ENCODE assay signal across 1 cellular context in the genomic region with DNA sequence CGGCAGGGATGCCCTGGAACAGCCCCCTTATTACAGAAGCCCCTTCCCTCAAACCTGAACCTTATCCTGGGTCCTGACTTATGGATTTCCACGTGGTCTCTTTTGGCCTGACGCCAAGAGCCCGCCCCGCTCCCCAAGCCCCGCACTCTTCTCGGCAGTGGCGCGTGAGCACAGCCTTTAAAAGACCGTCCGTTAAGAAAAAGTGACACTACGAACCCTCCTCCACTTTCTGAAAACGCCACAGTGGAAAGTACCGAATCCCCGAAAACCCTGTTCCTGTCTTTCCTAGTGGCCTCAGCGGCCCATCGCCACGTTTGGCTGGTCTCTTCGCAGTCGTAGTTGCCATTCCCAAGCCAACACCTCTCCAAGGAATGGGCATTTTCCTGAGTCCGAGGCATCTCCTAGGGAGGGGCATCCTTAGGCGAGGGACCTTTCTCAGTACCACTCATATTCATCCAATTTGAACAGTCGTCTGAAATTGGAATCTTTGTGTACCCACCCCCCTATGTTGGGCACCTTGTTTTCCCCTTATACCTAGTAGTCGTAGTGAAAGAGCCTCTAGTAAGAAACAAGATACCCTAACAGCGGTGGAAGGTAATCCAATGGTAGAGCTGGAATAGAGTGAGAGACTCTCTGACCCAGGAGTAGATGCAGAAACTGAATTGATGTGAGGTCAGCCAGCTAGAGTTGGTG.
TF ChIP-seq lines count a peak whose summit lies in the region.

No MANE protein-coding gene starts in this region.

TF ChIP-seq in HepG2, 621 proteins besides CTCF, POLR2A, EP300 and RAD21:
- TF ChIP-seq HNRNPLL (IDR thresholded peaks at IDR 0.05; ENCODE audit: low read depth, low read length, poor library complexity, severe bottlenecking) (peak; percentile 10), ZNF749 (CRISPR knock-in tag; IDR thresholded peaks at IDR 0.05; ENCODE audit: borderline replicate concordance) (no peak)
